15 cellular contexts compared by ENCODE assay signal in genomic region chr3:59935025-59935424, GRCh38.
DNase-seq lines count a peak whose midpoint lies in the region; ATAC-seq and TF ChIP-seq lines count a peak whose summit lies in the region.
"Had no signal": no experiment of that assay in that cellular context is flagged by ENCODE, and none has a peak within 500 bp of the region (broad histone marks: within the 10 kb centered on the region; RNA-seq: fewer than 3 reads in every experiment).

No MANE protein-coding gene starts in this region.

- no peaks in the 10 kb centered on the region for H3K9me3 ChIP-seq in esophagus squamous epithelium
- H3K9me3 ChIP-seq: testis had no signal

- no peak overlapping the region for H3K4me3 ChIP-seq in esophagus squamous epithelium
- H3K4me3 ChIP-seq: skin epidermis, testis had no signal

- no peak for TF ChIP-seq POLR2A in esophagus squamous epithelium (IDR thresholded peaks at IDR 0.05)

- TF ChIP-seq CTCF in esophagus squamous epithelium (IDR thresholded peaks at IDR 0.05), result no peak

- H3K27me3 ChIP-seq in esophagus squamous epithelium, result no peaks in the 10 kb centered on the region
- H3K27me3 ChIP-seq: testis had no signal

- no peaks in the 10 kb centered on the region for H3K27me3 Mint-ChIP-seq in activated naive CD8-positive, alpha-beta T cell treated with anti-CD3 and anti-CD28 coated beads for 36 hours

- peaks cover 3% of the 10 kb centered on the region for H3K9me3 Mint-ChIP-seq in activated naive CD8-positive, alpha-beta T cell treated with anti-CD3 and anti-CD28 coated beads for 36 hours

- no peak overlapping the region for H3K4me3 Mint-ChIP-seq in activated naive CD8-positive, alpha-beta T cell treated with anti-CD3 and anti-CD28 coated beads for 36 hours
- H3K4me3 Mint-ChIP-seq: WTC11 had no signal

- no peaks in the 10 kb centered on the region for H3K36me3 ChIP-seq in esophagus squamous epithelium

- H3K4me1 ChIP-seq in esophagus squamous epithelium, result no peaks in the 10 kb centered on the region
- H3K4me1 ChIP-seq: testis had no signal

- no peak overlapping the region for H3K27ac ChIP-seq in esophagus squamous epithelium
- H3K27ac ChIP-seq: 22Rv1, HL-60, skin epidermis, testis had no signal

- H3K27ac Mint-ChIP-seq in activated naive CD8-positive, alpha-beta T cell treated with anti-CD3 and anti-CD28 coated beads for 36 hours, result peak overlapping the region; percentile 69
- H3K27ac Mint-ChIP-seq: WTC11 had no signal

- peak; percentile 88 to 96 for ATAC-seq in activated CD4-positive, CD25-positive, alpha-beta regulatory T cell treated with anti-CD3 and anti-CD28 coated beads, Interleukin-2, amount 50 U/mL, for 24 hours
- peak; percentile 98 for ATAC-seq in GM21360 (IDR thresholded peaks at IDR 0.05; ENCODE audit: unreplicated experiment)
- peak; percentile 75 for ATAC-seq in HG03066 (IDR thresholded peaks at IDR 0.05; ENCODE audit: low read depth, unreplicated experiment)
- ATAC-seq: WTC11 had no signal

- peaks cover 51% of the 10 kb centered on the region for H3K4me1 Mint-ChIP-seq in activated naive CD8-positive, alpha-beta T cell treated with anti-CD3 and anti-CD28 coated beads for 36 hours
- H3K4me1 Mint-ChIP-seq: WTC11 had no signal

- WGBS in esophagus squamous epithelium, 2 donors, result 50 to 57% methylated on average over 1 of the region's 1 CpG

- intact Hi-C loops in esophagus squamous epithelium (cut with DNase I), result no loop called here

- peaks cover 8% of the 10 kb centered on the region for H3K36me3 Mint-ChIP-seq in activated naive CD8-positive, alpha-beta T cell treated with anti-CD3 and anti-CD28 coated beads for 36 hours
- H3K36me3 Mint-ChIP-seq: WTC11 had no signal

- no peak for DNase-seq in activated CD4-positive, CD25-positive, alpha-beta regulatory T cell (lab: John Stamatoyannopoulos, UW)
- peak; percentile 2 for DNase-seq in activated naive CD8-positive, alpha-beta T cell treated with anti-CD3 and anti-CD28 coated beads for 36 hours
- DNase-seq in esophagus squamous epithelium (lab: John Stamatoyannopoulos, UW), result no peak
- DNase-seq in middle frontal gyrus (ENCODE audit: extremely low spot score, low spot score), result no peak
- DNase-seq in epidermal melanocyte (ENCODE audit: insufficient read length, low spot score), result no peak
- DNase-seq: foreskin fibroblast, NCI-H1105 treated with DMSO at 0.1 percent for 48 hours, testis had no signal
